In genomic region chr16:75116081-75116910, GRCh38 we compare ENCODE assay signal across 8 cellular contexts. TPM values are rescaled to one million over a fixed set of nuclear protein-coding genes. Genes with fewer than 3 reads are reported as not detected.
DNase-seq lines count a peak whose midpoint lies in the region; ATAC-seq and TF ChIP-seq lines count a peak whose summit lies in the region.

Gene LDHD, minus strand, starts transcription at chr16:75116780. Its CDS starts 60 bp downstream, at chr16:75116720.

- H2AFZ ChIP-seq in ACC112 (ENCODE audit: low read length, unreplicated experiment) (no peak within 1 kb of the TSS), HCT116 (ENCODE audit: low read depth, low read length, poor library complexity, severe bottlenecking) (peak within 1 kb of the TSS; percentile 95), fibroblast of lung (ENCODE audit: low read length) (no peak within 1 kb of the TSS)

- H3K9me2 ChIP-seq in HCT116 (ENCODE audit: insufficient read depth), result no peaks in the 10 kb centered on the region

- DNase-seq in HCT116 (ENCODE audit: low read depth, low spot score) (peak; percentile 75), T-helper 17 cell (no peak), fibroblast of lung (ENCODE audit: low read depth in 2 of 2) (peak; percentile 56 to 62), aorta (peak; percentile 89 to 94)

- H3K4me1 Mint-ChIP-seq in T-helper 17 cell, result peaks cover 9% of the 10 kb centered on the region

- 42 to 49% methylated on average over 15 of the region's 15 CpGs for WGBS in aorta, 2 donors

- no peak within 1 kb of the TSS for H3K27ac ChIP-seq in ACC112 (ENCODE audit: low read depth, low read length)
- H3K27ac ChIP-seq in HCT116 (ENCODE audit: low read depth, low read length), result peak within 1 kb of the TSS; percentile 46; the same call in 1 of the 2 replicates
- no peak within 1 kb of the TSS for H3K27ac ChIP-seq in fibroblast of lung (ENCODE audit: insufficient read depth, low read length)
- no peak within 1 kb of the TSS for H3K27ac ChIP-seq in muscle layer of colon (ENCODE audit: low read depth, low read length)
- peak within 1 kb of the TSS in 1 of 2 donors; percentile 19 for H3K27ac ChIP-seq in aorta (ENCODE audit: low read depth in 1 of 2, low read length in 2 of 2)

- TF ChIP-seq CTCF in HCT116 (IDR thresholded peaks at IDR 0.05 in 2 of 3, conservative IDR thresholded peaks at IDR 0.05 in 1 of 3; ENCODE audit: borderline replicate concordance in 1 of 3, insufficient read depth in 1 of 3, low read depth in 2 of 3, low read length in 2 of 3) (no peak), fibroblast of lung (conservative IDR thresholded peaks at IDR 0.05 in 1 of 2, IDR thresholded peaks at IDR 0.05 in 1 of 2; ENCODE audit: low read depth in 1 of 2, low read length in 2 of 2) (no peak)

- peak within 1 kb of the TSS; percentile 55 for H3K4me3 Mint-ChIP-seq in T-helper 17 cell

- peaks cover 4% of the 10 kb centered on the region for H3K27me3 Mint-ChIP-seq in T-helper 17 cell

- TF ChIP-seq POLR2A in HCT116 (IDR thresholded peaks at IDR 0.05; ENCODE audit: borderline replicate concordance, extremely low read depth, insufficient read depth, insufficient read length), result peak; percentile 37

- no peaks in the 10 kb centered on the region for H4K20me1 ChIP-seq in HCT116 (ENCODE audit: insufficient read depth)
- H4K20me1 ChIP-seq in fibroblast of lung (ENCODE audit: control insufficient read depth, extremely low read depth, insufficient read depth, low read length), result no peaks in the 10 kb centered on the region

- peaks cover 3% of the 10 kb centered on the region for H3K4me1 ChIP-seq in ACC112 (ENCODE audit: control insufficient read depth, insufficient read depth, low read length, unreplicated experiment)
- H3K4me1 ChIP-seq in HCT116 (ENCODE audit: control insufficient read depth in 1 of 2, insufficient read depth in 2 of 2, low read length in 2 of 2), result peaks cover 12 to 20% of the 10 kb centered on the region in 2 experiments; a peak in 3 of 4 replicates
- H3K4me1 ChIP-seq in fibroblast of lung (ENCODE audit: control insufficient read depth, extremely low read depth, insufficient read depth, low read length), result peaks cover 4% of the 10 kb centered on the region
- peaks cover 17% of the 10 kb centered on the region for H3K4me1 ChIP-seq in muscle layer of colon (ENCODE audit: insufficient read depth, low read length)
- H3K4me1 ChIP-seq in aorta (ENCODE audit: control insufficient read depth in 1 of 2, insufficient read depth in 2 of 2, low read length in 2 of 2), result no peaks in the 10 kb centered on the region

- intact Hi-C loops in HCT116 (cut with micrococcal nuclease), result loop anchor here (10.0 kb wide), 1 partner anchor 301 kb away; no protein-coding TSS in a partner anchor
- intact Hi-C loops in aorta (cut with DNase I), result no loop called here

- ATAC-seq in HCT116 (peak; percentile 100), T-helper 17 cell (peak; percentile 77), aorta (ENCODE audit: low FRiP score) (peak; percentile 89), HG03460 (IDR thresholded peaks at IDR 0.05; ENCODE audit: unreplicated experiment) (no peak), GM18858 (IDR thresholded peaks at IDR 0.05; ENCODE audit: unreplicated experiment) (no peak)

- H3K4me3 ChIP-seq in ACC112 (ENCODE audit: low read depth, low read length) (peak within 1 kb of the TSS; percentile 28), HCT116 (replicated peaks in 1 of 2; ENCODE audit: low read depth in 1 of 2, low read length in 2 of 2) (peak within 1 kb of the TSS; percentile 51 to 73), fibroblast of lung (replicated peaks in 1 of 4; ENCODE audit: control extremely low read depth in 1 of 4, insufficient read depth in 1 of 4, low read depth in 3 of 4, low read length in 4 of 4) (peak within 1 kb of the TSS in 2 of 4 experiments; percentile 44 to 51), muscle layer of colon (ENCODE audit: low read depth in 1 of 2, low read length in 2 of 2) (peak within 1 kb of the TSS; percentile 2 to 66), aorta (ENCODE audit: low read length in 2 of 2) (peak within 1 kb of the TSS; percentile 41 to 77)

- H3K9ac ChIP-seq in HCT116 (ENCODE audit: low read length) (peak within 1 kb of the TSS; percentile 63), fibroblast of lung (ENCODE audit: insufficient read depth, low read length) (no peak within 1 kb of the TSS), muscle layer of colon (ENCODE audit: low read length) (peak within 1 kb of the TSS; percentile 44)

- H3K27me3 ChIP-seq in ACC112 (ENCODE audit: insufficient read depth, low read length), result no peaks in the 10 kb centered on the region
- H3K27me3 ChIP-seq in HCT116 (ENCODE audit: insufficient read depth, low read length), result no peaks in the 10 kb centered on the region
- no peaks in the 10 kb centered on the region for H3K27me3 ChIP-seq in fibroblast of lung (ENCODE audit: control insufficient read depth, insufficient read depth, low read length)
- H3K27me3 ChIP-seq in muscle layer of colon (ENCODE audit: control insufficient read depth in 1 of 2, insufficient read depth in 2 of 2, low read length in 2 of 2), result peaks cover 0 to 6% of the 10 kb centered on the region in 2 donors
- H3K27me3 ChIP-seq in aorta (ENCODE audit: control insufficient read depth in 1 of 2, insufficient read depth in 2 of 2, low read length in 1 of 2), result no peaks in the 10 kb centered on the region

- no peak within 1 kb of the TSS for H3K27ac Mint-ChIP-seq in T-helper 17 cell

- H3K36me3 ChIP-seq in ACC112 (ENCODE audit: insufficient read depth, low read length), result no peaks in the 10 kb centered on the region
- H3K36me3 ChIP-seq in HCT116 (ENCODE audit: control insufficient read depth in 1 of 2, insufficient read depth in 2 of 2, low read length in 2 of 2), result no peaks in the 10 kb centered on the region
- no peaks in the 10 kb centered on the region for H3K36me3 ChIP-seq in fibroblast of lung (ENCODE audit: control insufficient read depth, insufficient read depth, low read length)
- H3K36me3 ChIP-seq in muscle layer of colon (ENCODE audit: insufficient read depth, low read length), result no peaks in the 10 kb centered on the region
- no peaks in the 10 kb centered on the region for H3K36me3 ChIP-seq in aorta (ENCODE audit: control insufficient read depth in 1 of 2, insufficient read depth in 2 of 2, low read length in 1 of 2)

- CTCF ChIA-PET in HCT116 (lab: Charles Lee), result interaction anchor here (2.0 kb wide), 1 partner anchor 118 kb away, joined by 8 read pairs; the partner anchor contains the start of gene ZNRF1

- BruUV-seq in HCT116 (replicated peaks; lab: Mats Ljungman, UMichigan), result no TSS peak

- POLR2A ChIA-PET in HCT116 (lab: Charles Lee), result interaction anchor here (0.9 to 1.5 kb wide), 4 partner anchors 12 to 131 kb away, joined by 3 to 4 read pairs (median 4); partner anchors contain the start of gene WDR59

- no peaks in the 10 kb centered on the region for H3K36me3 Mint-ChIP-seq in T-helper 17 cell (ENCODE audit: low read depth)

- no peak for TF ChIP-seq RAD21 in HCT116 (IDR thresholded peaks at IDR 0.05; ENCODE audit: low read depth)

- H3K9me3 ChIP-seq in HCT116 (ENCODE audit: control insufficient read depth in 1 of 2, insufficient read depth in 1 of 2, low read depth in 1 of 2, low read length in 2 of 2) (no peaks in the 10 kb centered on the region; a peak in 2 of 4 replicates), T-helper 17 cell (ENCODE audit: control insufficient read depth, low read length, poor library complexity, severe bottlenecking) (no peaks in the 10 kb centered on the region), fibroblast of lung (ENCODE audit: control insufficient read depth, insufficient read depth, low read depth, low read length) (no peaks in the 10 kb centered on the region), muscle layer of colon (ENCODE audit: low read length) (no peaks in the 10 kb centered on the region), aorta (ENCODE audit: control insufficient read depth, low read length) (no peaks in the 10 kb centered on the region)

- RAD21 ChIA-PET in HCT116 (lab: Charles Lee; ENCODE audit: low non-redundant PET in 1 of 2, low total read pairs in 2 of 2, uncharacterized antibody in 2 of 2, unreplicated experiment in 2 of 2), result interaction anchor here in 1 of 2 experiments (1.0 kb wide), 1 partner anchor 118 kb away, joined by 3 read pairs; the partner anchor contains the start of gene ZNRF1

- H3K4me2 ChIP-seq in HCT116 (ENCODE audit: low read length) (peak within 1 kb of the TSS; percentile 99), fibroblast of lung (ENCODE audit: extremely low read depth, insufficient read depth, low read length) (no peak within 1 kb of the TSS)

- no peaks in the 10 kb centered on the region for H3K79me2 ChIP-seq in ACC112 (ENCODE audit: control insufficient read depth, insufficient read depth, low read length, unreplicated experiment)
- no peaks in the 10 kb centered on the region for H3K79me2 ChIP-seq in HCT116 (ENCODE audit: insufficient read depth, low read length)
- no peaks in the 10 kb centered on the region for H3K79me2 ChIP-seq in fibroblast of lung (ENCODE audit: control insufficient read depth, insufficient read depth, low read length)

RNA-seq across cellular contexts. Expression of gene LDHD, which starts in this region (rescaled TPM):
- total RNA-seq in HCT116 (2021; ENCODE audit: unreplicated experiment) (3.4 TPM), T-helper 17 cell (under 1 TPM in 1 of 2 donors, not detected in 1; 0.62 TPM), fibroblast of lung (1.0 and 4.5 TPM in 2 replicates), aorta (1 to 10 TPM; 5.5 to 5.6 TPM)
- polyA plus RNA-seq in HCT116 (2012), result 5.7 and 6.6 TPM in 2 replicates
- polyA plus RNA-seq in fibroblast of lung (0.27 and 0.52 TPM in 2 replicates), aorta (1 to 10 TPM; 5.6 to 6.8 TPM)
- 0.35 and 0.91 TPM in 2 replicates for polyA plus RNA-seq in fibroblast of lung (2012)
- 0.27 TPM in 1 of 2 replicates, not detected in the other for polyA minus RNA-seq in fibroblast of lung (ENCODE audit: low replicate concordance)

Comparison
In these comparisons a context has a peak if more than half of its experiments do, and no peak if none do; other contexts are left out.
1. Peak in ATAC-seq in T-helper 17 cell; RNA of the gene not detected or under 1 TPM.
2. ATAC-seq: peak in HCT116 (single experiment) and aorta (single experiment); none in HG03460 (single experiment) and GM18858 (single experiment).
3. DNase-seq: peak in HCT116 (single experiment), fibroblast of lung (2 of 2) and aorta (2 of 2); none in T-helper 17 cell (0 of 3).